Comparison of ENCODE assay signal across 15 cellular contexts in genomic region chr7:32048970-32049369, GRCh38. TPM values are rescaled to one million over a fixed set of nuclear protein-coding genes. Genes with fewer than 3 reads are reported as not detected.
DNase-seq lines count a peak whose midpoint lies in the region; ATAC-seq and TF ChIP-seq lines count a peak whose summit lies in the region.
"Had no signal": no experiment of that assay in that cellular context is flagged by ENCODE, and none has a peak within 500 bp of the region (broad histone marks: within the 10 kb centered on the region; RNA-seq: fewer than 3 reads in every experiment).

No MANE protein-coding gene starts in this region.

- peaks cover 0 to 16% (median 2%) of the 10 kb centered on the region in 11 donors for H3K9me3 Mint-ChIP-seq in naive thymus-derived CD4-positive, alpha-beta T cell
- H3K9me3 Mint-ChIP-seq: activated naive CD4-positive, alpha-beta T cell treated with anti-CD3 and anti-CD28 coated beads, Interleukin-2, amount 50 U/mL, for 24 hours; CD8-positive, alpha-beta T cell had no signal

- DNase-seq in glomerular visceral epithelial cell (ENCODE audit: extremely low spot score): peak; percentile 19
- DNase-seq in NCI-H1417 treated with DMSO at 0.1 percent for 48 hours (lab: John Stamatoyannopoulos, UW): no peak
- no peak for DNase-seq in putamen (ENCODE audit: low spot score)
- DNase-seq in naive thymus-derived CD4-positive, alpha-beta T cell: no peak
- no peak for DNase-seq in tibial artery
- DNase-seq: activated CD4-positive, alpha-beta T cell treated with anti-CD3 and anti-CD28 coated beads for 36 hours; CD8-positive, alpha-beta T cell; Karpas-422; left ventricle myocardium inferior; stomach had no signal

- H3K36me3 ChIP-seq in naive thymus-derived CD4-positive, alpha-beta T cell (ENCODE audit: control insufficient read depth in 2 of 3, insufficient read depth in 3 of 3, low read length in 3 of 3): no peaks in the 10 kb centered on the region
- H3K36me3 ChIP-seq in tibial artery: no peaks in the 10 kb centered on the region
- H3K36me3 ChIP-seq: left ventricle myocardium inferior, stomach had no signal

- ATAC-seq in GM18511 (IDR thresholded peaks at IDR 0.05; ENCODE audit: unreplicated experiment) (peak; percentile 85), GM21515 (IDR thresholded peaks at IDR 0.05; ENCODE audit: unreplicated experiment) (peak; percentile 65), HG03460 (IDR thresholded peaks at IDR 0.05; ENCODE audit: unreplicated experiment) (peak; percentile 74)
- ATAC-seq in naive thymus-derived CD4-positive, alpha-beta T cell: no peak
- ATAC-seq: activated CD4-positive, alpha-beta T cell treated with anti-CD3 and anti-CD28 coated beads for 36 hours; CD8-positive, alpha-beta T cell had no signal

- peaks cover 0 to 9% (median 0%) of the 10 kb centered on the region in 5 donors for H3K27me3 Mint-ChIP-seq in naive thymus-derived CD4-positive, alpha-beta T cell
- H3K27me3 Mint-ChIP-seq: activated CD4-positive, alpha-beta T cell treated with anti-CD3 and anti-CD28 coated beads for 36 hours; activated naive CD4-positive, alpha-beta T cell treated with anti-CD3 and anti-CD28 coated beads, Interleukin-2, amount 50 U/mL, for 24 hours had no signal

- H3K4me3 Mint-ChIP-seq in naive thymus-derived CD4-positive, alpha-beta T cell: no peak overlapping the region
- H3K4me3 Mint-ChIP-seq: activated CD4-positive, alpha-beta T cell treated with anti-CD3 and anti-CD28 coated beads for 36 hours; activated naive CD4-positive, alpha-beta T cell treated with anti-CD3 and anti-CD28 coated beads, Interleukin-2, amount 50 U/mL, for 24 hours; CD8-positive, alpha-beta T cell had no signal

- H3K27ac Mint-ChIP-seq in naive thymus-derived CD4-positive, alpha-beta T cell: no peak overlapping the region
- H3K27ac Mint-ChIP-seq: activated CD4-positive, alpha-beta T cell treated with anti-CD3 and anti-CD28 coated beads for 36 hours; activated naive CD4-positive, alpha-beta T cell treated with anti-CD3 and anti-CD28 coated beads, Interleukin-2, amount 50 U/mL, for 24 hours; CD8-positive, alpha-beta T cell had no signal

- CTCF ChIA-PET in naive thymus-derived CD4-positive, alpha-beta T cell (lab: Charles Lee): no interaction called here

- POLR2A ChIA-PET in naive thymus-derived CD4-positive, alpha-beta T cell (lab: Charles Lee): no interaction called here

- no peaks in the 10 kb centered on the region for H3K4me1 Mint-ChIP-seq in naive thymus-derived CD4-positive, alpha-beta T cell
- H3K4me1 Mint-ChIP-seq: activated CD4-positive, alpha-beta T cell treated with anti-CD3 and anti-CD28 coated beads for 36 hours; activated naive CD4-positive, alpha-beta T cell treated with anti-CD3 and anti-CD28 coated beads, Interleukin-2, amount 50 U/mL, for 24 hours had no signal

- H3K36me3 Mint-ChIP-seq in naive thymus-derived CD4-positive, alpha-beta T cell: no peaks in the 10 kb centered on the region
- H3K36me3 Mint-ChIP-seq: activated naive CD4-positive, alpha-beta T cell treated with anti-CD3 and anti-CD28 coated beads, Interleukin-2, amount 50 U/mL, for 24 hours; CD8-positive, alpha-beta T cell had no signal

- TF ChIP-seq CTCF in tibial artery (IDR thresholded peaks at IDR 0.05): no peak

- no peaks in the 10 kb centered on the region for H3K4me1 ChIP-seq in naive thymus-derived CD4-positive, alpha-beta T cell (ENCODE audit: control insufficient read depth in 2 of 2, insufficient read depth in 2 of 2, low read length in 2 of 2)
- peaks cover 0 to under 1% (median 0%) of the 10 kb centered on the region in 4 donors for H3K4me1 ChIP-seq in tibial artery
- H3K4me1 ChIP-seq: parathyroid adenoma had no signal

- no peak overlapping the region for H3K4me3 ChIP-seq in naive thymus-derived CD4-positive, alpha-beta T cell (ENCODE audit: low read length)
- H3K4me3 ChIP-seq in tibial artery: no peak overlapping the region
- H3K4me3 ChIP-seq: left ventricle myocardium inferior, stomach had no signal

- no peaks in the 10 kb centered on the region for H3K9me3 ChIP-seq in naive thymus-derived CD4-positive, alpha-beta T cell (ENCODE audit: control insufficient read depth in 2 of 3, low read length in 3 of 3)
- no peaks in the 10 kb centered on the region for H3K9me3 ChIP-seq in tibial artery
- H3K9me3 ChIP-seq: left ventricle myocardium inferior, stomach had no signal

- intact Hi-C loops in naive thymus-derived CD4-positive, alpha-beta T cell (cut with micrococcal nuclease): no loop called here
- intact Hi-C loops in tibial artery (cut with DNase I; ENCODE audit: low total_unique reads): no loop called here

- H3K27ac ChIP-seq in naive thymus-derived CD4-positive, alpha-beta T cell (ENCODE audit: low read depth, low read length): no peak overlapping the region
- no peak overlapping the region for H3K27ac ChIP-seq in tibial artery
- H3K27ac ChIP-seq: left ventricle myocardium inferior, parathyroid adenoma, stomach had no signal

- H3K27me3 ChIP-seq in naive thymus-derived CD4-positive, alpha-beta T cell (ENCODE audit: control insufficient read depth in 2 of 2, insufficient read depth in 2 of 2, low read length in 2 of 2): no peaks in the 10 kb centered on the region
- H3K27me3 ChIP-seq in tibial artery: no peaks in the 10 kb centered on the region
- H3K27me3 ChIP-seq: stomach had no signal

RNA-seq across cellular contexts. Expression of gene PDE1C, which starts 21.2 kb away (rescaled TPM):
- total RNA-seq in naive thymus-derived CD4-positive, alpha-beta T cell: under 1 TPM in 1 of 5 experiments, not detected in 4; 0.21 TPM
- not detected for polyA plus RNA-seq in naive thymus-derived CD4-positive, alpha-beta T cell
- total RNA-seq: activated CD4-positive, alpha-beta T cell treated with anti-CD3 and anti-CD28 coated beads for 36 hours; CD8-positive, alpha-beta T cell had no signal
